ENCODE assay signal across 15 cellular contexts in the genomic region with DNA sequence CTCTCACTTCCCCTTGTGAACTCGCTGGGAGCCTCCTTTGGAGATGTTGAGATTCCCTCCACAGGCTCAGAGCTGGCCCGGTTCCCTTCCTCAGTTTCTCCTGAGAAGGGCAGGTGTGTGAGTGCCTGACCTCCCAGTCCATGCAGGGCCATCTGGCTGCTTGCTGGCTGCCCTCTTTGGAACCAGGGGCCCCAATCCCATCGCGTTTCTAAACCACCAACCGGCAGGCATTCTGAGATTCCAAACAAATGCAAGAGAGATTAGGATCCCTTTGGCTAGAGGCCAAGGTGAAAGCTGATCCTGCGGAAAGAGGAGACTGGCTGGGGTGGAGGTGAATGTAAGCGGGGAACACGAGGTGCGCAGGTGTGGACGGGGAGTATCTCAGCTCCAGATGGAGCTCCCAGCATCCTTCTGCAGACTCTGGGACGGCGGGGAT. TPM values are rescaled to one million over a fixed set of nuclear protein-coding genes. Genes with fewer than 3 reads are reported as not detected.
DNase-seq lines count a peak whose midpoint lies in the region; ATAC-seq and TF ChIP-seq lines count a peak whose summit lies in the region.
"Had no signal": no experiment of that assay in that cellular context is flagged by ENCODE, and none has a peak within 500 bp of the region (broad histone marks: within the 10 kb centered on the region; RNA-seq: fewer than 3 reads in every experiment).

No MANE protein-coding gene starts in this region.

- H3K9me3 Mint-ChIP-seq in endodermal cell = no peaks in the 10 kb centered on the region
- H3K9me3 Mint-ChIP-seq: activated B cell treated with CpG ODN at 0.5 μM for 24 hours; activated T-cell treated with anti-CD3 and anti-CD28 coated beads, Interleukin-2, amount 50 U/mL, for 72 hours had no signal

- TF ChIP-seq CTCF in 22Rv1 (IDR thresholded peaks at IDR 0.05) = no peak
- TF ChIP-seq CTCF in endodermal cell (conservative IDR thresholded peaks at IDR 0.05) = no peak
- TF ChIP-seq CTCF in left ventricle myocardium inferior (IDR thresholded peaks at IDR 0.05; ENCODE audit: borderline replicate concordance) = no peak

- H3K9me3 ChIP-seq in HUES48 (ENCODE audit: control insufficient read depth, insufficient read depth, low read length) (no peaks in the 10 kb centered on the region), endodermal cell (ENCODE audit: control insufficient read depth, low read length) (no peaks in the 10 kb centered on the region), left ventricle myocardium inferior (replicated peaks) (no peaks in the 10 kb centered on the region)
- H3K9me3 ChIP-seq: breast epithelium, right lobe of liver, tibial artery had no signal

- H3K4me1 ChIP-seq in HUES48 (ENCODE audit: control insufficient read depth, insufficient read depth, low read length) (peaks cover 21% of the 10 kb centered on the region), endodermal cell (ENCODE audit: control insufficient read depth, insufficient read depth, low read length) (no peaks in the 10 kb centered on the region), left ventricle myocardium inferior (peaks cover 11% of the 10 kb centered on the region)
- H3K4me1 ChIP-seq: breast epithelium had no signal

- no peak for ATAC-seq in HG02885 (IDR thresholded peaks at IDR 0.05; ENCODE audit: poor library complexity, unreplicated experiment)
- ATAC-seq in HG03571 (IDR thresholded peaks at IDR 0.05; ENCODE audit: unreplicated experiment) = no peak
- ATAC-seq: activated T-cell treated with anti-CD3 and anti-CD28 coated beads, Interleukin-2, amount 50 U/mL, for 72 hours; esophagus mucosa had no signal

- intact Hi-C loops in left ventricle myocardium inferior (cut with micrococcal nuclease) = no loop called here

- H3K27ac ChIP-seq in 22Rv1 (peak overlapping the region; percentile 40), HUES48 (ENCODE audit: low read depth, low read length) (peak overlapping the region; percentile 1), endodermal cell (ENCODE audit: low read depth, low read length) (no peak overlapping the region), left ventricle myocardium inferior (replicated peaks) (no peak overlapping the region)
- H3K27ac ChIP-seq: tibial artery had no signal

- H3K27me3 ChIP-seq in HUES48 (ENCODE audit: control insufficient read depth, insufficient read depth, low read length) (peaks cover 4% of the 10 kb centered on the region; the same call in 1 of the 2 replicates), endodermal cell (ENCODE audit: control insufficient read depth, insufficient read depth, low read length, poor library complexity, severe bottlenecking) (no peaks in the 10 kb centered on the region), left ventricle myocardium inferior (ENCODE audit: low read depth) (no peaks in the 10 kb centered on the region)
- H3K27me3 ChIP-seq: breast epithelium, right lobe of liver, tibial artery had no signal

- H3K9ac ChIP-seq in HUES48 (ENCODE audit: low read depth, low read length) (no peak overlapping the region), endodermal cell (ENCODE audit: extremely low read depth, low read length, poor library complexity, severe bottlenecking) (no peak overlapping the region)

- 38 to 45% methylated on average over 7 to 12 of the region's 12 CpGs for WGBS in endodermal cell (ENCODE audit: insufficient coverage in 1 of 2, insufficient read length in 1 of 2), 2 experiments

- no peaks in the 10 kb centered on the region for H3K36me3 ChIP-seq in HUES48 (ENCODE audit: control insufficient read depth, insufficient read depth, low read length)
- no peaks in the 10 kb centered on the region for H3K36me3 ChIP-seq in endodermal cell (ENCODE audit: control insufficient read depth, insufficient read depth, low read length)
- no peaks in the 10 kb centered on the region for H3K36me3 ChIP-seq in left ventricle myocardium inferior
- H3K36me3 ChIP-seq: breast epithelium, right lobe of liver had no signal

- no peaks in the 10 kb centered on the region for H3K36me3 Mint-ChIP-seq in endodermal cell (ENCODE audit: low read depth)

- peak; percentile 91 for DNase-seq in NCI-H69 (lab: John Stamatoyannopoulos, UW)
- peak; percentile 75 for DNase-seq in endodermal cell
- DNase-seq in left ventricle myocardium inferior = no peak
- no peak for DNase-seq in NCI-H1436 treated with DMSO at 0.1 percent for 48 hours (lab: John Stamatoyannopoulos, UW)
- DNase-seq: activated B cell treated with CpG ODN at 0.5 μM for 24 hours; activated T-cell treated with anti-CD3 and anti-CD28 coated beads, Interleukin-2, amount 50 U/mL, for 72 hours; right lobe of liver; RPMI8226; tibial artery had no signal

- peaks cover 11% of the 10 kb centered on the region for H3K27me3 Mint-ChIP-seq in endodermal cell (ENCODE audit: insufficient read depth)
- H3K27me3 Mint-ChIP-seq: activated B cell treated with CpG ODN at 0.5 μM for 24 hours had no signal

- H3K4me3 ChIP-seq in HUES48 (ENCODE audit: low read depth, low read length) (no peak overlapping the region), endodermal cell (ENCODE audit: low read length) (no peak overlapping the region), left ventricle myocardium inferior (no peak overlapping the region)
- H3K4me3 ChIP-seq: breast epithelium, right lobe of liver, tibial artery had no signal

- peaks cover 13% of the 10 kb centered on the region for H3K4me1 Mint-ChIP-seq in endodermal cell

- H3K27ac Mint-ChIP-seq in endodermal cell = no peak overlapping the region
- H3K27ac Mint-ChIP-seq: activated B cell treated with CpG ODN at 0.5 μM for 24 hours had no signal

- H3K4me3 Mint-ChIP-seq in endodermal cell = no peak overlapping the region
- H3K4me3 Mint-ChIP-seq: activated B cell treated with CpG ODN at 0.5 μM for 24 hours; activated T-cell treated with anti-CD3 and anti-CD28 coated beads, Interleukin-2, amount 50 U/mL, for 72 hours had no signal

RNA-seq across cellular contexts. Expression of a gene that starts 2.9 kb away (rescaled TPM):
- 10 to 100 TPM in 1 of 2 donors, 1 to 10 TPM in 1; 7.4 to 11.3 TPM for total RNA-seq in endodermal cell
- 6.6 TPM for polyA plus RNA-seq in endodermal cell (2013, experiment 1 of 2)
- polyA plus RNA-seq in endodermal cell (2013, experiment 2 of 2) = 5.5 TPM
- total RNA-seq in left ventricle myocardium inferior = 0.47 TPM

RNA-seq across cellular contexts. Expression of a gene that starts 21.5 kb away (rescaled TPM):
- total RNA-seq in endodermal cell = 10 to 100 TPM; 35.7 to 43.2 TPM
- polyA plus RNA-seq in endodermal cell (2013, experiment 1 of 2) = 36.2 TPM
- 33.2 TPM for polyA plus RNA-seq in endodermal cell (2013, experiment 2 of 2)
- total RNA-seq in left ventricle myocardium inferior = 72.3 TPM

RNA-seq across cellular contexts. Expression of a gene that starts 31.6 kb away (rescaled TPM):
- 10 to 100 TPM; 35.6 to 45.3 TPM for total RNA-seq in endodermal cell
- polyA plus RNA-seq in endodermal cell (2013, experiment 1 of 2) = 67.0 TPM
- polyA plus RNA-seq in endodermal cell (2013, experiment 2 of 2) = 56.8 TPM
- 84.7 TPM for total RNA-seq in left ventricle myocardium inferior

RNA-seq across cellular contexts. Expression of a gene that starts 38.2 kb away (rescaled TPM):
- 10 to 100 TPM; 15.7 to 19.0 TPM for total RNA-seq in endodermal cell
- polyA plus RNA-seq in endodermal cell (2013, experiment 1 of 2) = 10.4 TPM
- polyA plus RNA-seq in endodermal cell (2013, experiment 2 of 2) = 11.9 TPM
- total RNA-seq in left ventricle myocardium inferior = 35.0 TPM

RNA-seq across cellular contexts. Expression of a gene that starts 52.4 kb away (rescaled TPM):
- total RNA-seq in endodermal cell = 1 to 10 TPM; 1.2 to 1.6 TPM
- polyA plus RNA-seq in endodermal cell (2013, experiment 1 of 2) = 0.85 TPM
- 0.75 TPM for polyA plus RNA-seq in endodermal cell (2013, experiment 2 of 2)
- total RNA-seq in left ventricle myocardium inferior = 0.58 TPM

Comparison
In these comparisons a context has a peak if more than half of its experiments do, and no peak if none do; other contexts are left out.
1. H3K27ac ChIP-seq: peak in 22Rv1 (single experiment) and HUES48 (single experiment); none in endodermal cell (single experiment) and left ventricle myocardium inferior (single experiment).
2. DNase-seq: peak in NCI-H69 (single experiment) and endodermal cell (single experiment); none in left ventricle myocardium inferior (single experiment) and NCI-H1436 treated with DMSO at 0.1 percent for 48 hours (single experiment).